Comparison of ENCODE assay signal across 8 cellular contexts in the genomic region with DNA sequence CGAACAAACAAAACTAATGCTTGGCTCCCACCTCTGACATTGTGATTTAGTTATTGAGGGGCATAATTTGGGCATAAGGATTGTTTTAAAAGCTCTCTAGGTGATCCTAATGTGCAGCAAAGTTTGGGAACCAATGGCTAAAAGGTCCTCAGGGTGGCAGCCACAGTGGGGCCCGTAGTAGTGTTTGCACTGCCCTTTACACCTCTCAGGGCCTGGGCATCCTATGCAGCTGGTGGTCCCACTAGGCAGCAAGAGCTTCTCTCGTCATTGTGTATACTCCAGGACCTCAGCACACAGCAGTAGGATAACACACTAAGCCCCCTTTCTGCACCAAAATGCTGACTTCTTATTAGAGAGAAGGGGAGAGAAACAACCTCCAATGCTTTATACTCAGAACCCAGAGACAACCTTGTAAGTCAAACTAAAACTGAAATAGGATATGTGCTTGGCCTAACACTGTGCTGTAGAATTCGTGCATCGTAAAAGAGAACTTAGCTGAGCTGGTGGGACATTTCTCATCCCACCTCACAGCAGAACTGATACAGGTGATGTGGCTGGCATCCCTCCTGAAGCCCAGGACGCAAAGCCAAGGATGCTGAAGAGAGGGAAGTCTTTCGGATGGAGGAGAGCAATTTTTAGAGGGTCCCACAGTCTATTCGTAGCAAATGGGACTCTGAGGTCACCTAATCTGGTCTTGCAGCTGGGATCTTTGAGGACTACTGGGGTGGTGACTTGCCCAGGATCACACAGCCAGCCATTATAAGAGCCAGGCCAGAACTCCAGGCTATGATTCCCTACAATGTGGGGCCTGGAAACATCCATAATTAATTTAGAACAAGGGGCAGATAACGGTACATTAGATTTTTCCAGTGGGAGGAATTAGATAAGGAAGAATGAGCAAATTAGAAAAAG. TPM values are rescaled to one million over a fixed set of nuclear protein-coding genes. Genes with fewer than 3 reads are reported as not detected.
DNase-seq lines count a peak whose midpoint lies in the region; ATAC-seq, FAIRE-seq and TF ChIP-seq lines count a peak whose summit lies in the region.

No MANE protein-coding gene starts in this region.

- no peak overlapping the region for H2BK120ac ChIP-seq in H1 (replicated peaks; ENCODE audit: low read depth, low read length)

- H3K9me3 Mint-ChIP-seq in activated CD8-positive, alpha-beta memory T cell treated with anti-CD3 and anti-CD28 coated beads, Interleukin-2, amount 10 ng/mL, durations not matched to agents 7 days and 5 days (ENCODE audit: low read depth) = no peaks in the 10 kb centered on the region

- TF ChIP-seq RAD21 in H1 (IDR thresholded peaks at IDR 0.05 in 1 of 2, conservative IDR thresholded peaks at IDR 0.05 in 1 of 2; ENCODE audit: low read depth in 2 of 2, low read length in 2 of 2) = no peak

- H3K14ac ChIP-seq in H1 (ENCODE audit: insufficient read length) = no peak overlapping the region

- no peaks in the 10 kb centered on the region for H3K27me3 ChIP-seq in OCI-LY1 (ENCODE audit: insufficient read depth, low read length)
- H3K27me3 ChIP-seq in H1 (replicated peaks in 1 of 4; ENCODE audit: control insufficient read depth in 3 of 4, extremely low read depth in 1 of 4, insufficient read depth in 3 of 4, low read length in 3 of 4) = no peaks in the 10 kb centered on the region; a peak in 1 of 7 replicates
- H3K27me3 ChIP-seq in ovary = no peaks in the 10 kb centered on the region

- H3K4me3 ChIP-seq in OCI-LY1 (ENCODE audit: low read depth, low read length, poor library complexity, severe bottlenecking) (peak overlapping the region; percentile 92), H1 (ENCODE audit: extremely low read depth in 1 of 4, insufficient read depth in 2 of 4, low read depth in 3 of 4, low read length in 4 of 4) (peak overlapping the region; percentile 73 to 89 (median 78); a peak in 7 of 8 replicates), ovary (peak overlapping the region; percentile 51)

- H3K79me2 ChIP-seq in OCI-LY1 (ENCODE audit: insufficient read depth, low read length) (no peaks in the 10 kb centered on the region), H1 (ENCODE audit: control insufficient read depth in 1 of 2, insufficient read depth in 2 of 2, low read length in 2 of 2) (no peaks in the 10 kb centered on the region)

- no peak overlapping the region for H4K5ac ChIP-seq in H1 (ENCODE audit: insufficient read length, low read depth, low read length)

- no peak overlapping the region for H2BK15ac ChIP-seq in H1 (ENCODE audit: low read length)

- H3K23ac ChIP-seq in H1 (ENCODE audit: insufficient read length) = no peak overlapping the region

- H3K4me3 Mint-ChIP-seq in activated CD8-positive, alpha-beta memory T cell treated with anti-CD3 and anti-CD28 coated beads, Interleukin-2, amount 10 ng/mL, durations not matched to agents 7 days and 5 days = peak overlapping the region; percentile 93

- no peak overlapping the region for H3K56ac ChIP-seq in H1 (replicated peaks; ENCODE audit: insufficient read length, low read depth, low read length)

- peaks cover 79% of the 10 kb centered on the region for H3K4me1 ChIP-seq in OCI-LY1 (ENCODE audit: insufficient read depth, low read length, severe bottlenecking)
- peaks cover 6 to 25% (median 18%) of the 10 kb centered on the region in 4 experiments; a peak in 6 of 7 replicates for H3K4me1 ChIP-seq in H1 (replicated peaks in 1 of 4; ENCODE audit: control insufficient read depth in 3 of 4, insufficient read depth in 4 of 4, low read length in 3 of 4)
- peaks cover 11% of the 10 kb centered on the region for H3K4me1 ChIP-seq in ovary (ENCODE audit: insufficient read depth)

- TF ChIP-seq EP300 in H1 (IDR thresholded peaks at IDR 0.05; ENCODE audit: borderline replicate concordance in 1 of 2, low read depth in 2 of 2, low read length in 2 of 2) (no peak), ovary (IDR thresholded peaks at IDR 0.05) (no peak)

- H4K8ac ChIP-seq in H1 (ENCODE audit: extremely low read depth, insufficient read depth, low read length) = no peak overlapping the region

- peak overlapping the region; percentile 82 for H3K4me2 ChIP-seq in OCI-LY1 (ENCODE audit: low read length)
- peak overlapping the region; percentile 61 to 84 for H3K4me2 ChIP-seq in H1 (ENCODE audit: insufficient read depth in 1 of 2, low read depth in 2 of 2, low read length in 2 of 2)

- ATAC-seq in activated CD8-positive, alpha-beta memory T cell treated with anti-CD3 and anti-CD28 coated beads, Interleukin-2, amount 10 ng/mL, durations not matched to agents 7 days and 5 days = peak; percentile 17

- peaks cover 69% of the 10 kb centered on the region for H3K4me1 Mint-ChIP-seq in activated CD8-positive, alpha-beta memory T cell treated with anti-CD3 and anti-CD28 coated beads, Interleukin-2, amount 10 ng/mL, durations not matched to agents 7 days and 5 days

- H3K23me2 ChIP-seq in H1 (ENCODE audit: low read depth, low read length) = peaks cover 5% of the 10 kb centered on the region

- H3K4ac ChIP-seq in H1 (replicated peaks; ENCODE audit: insufficient read length, low read depth, low read length) = no peak overlapping the region

- FAIRE-seq in H1 (lab: Jason Lieb, UNC) = no peak

- H3K36me3 ChIP-seq in OCI-LY1 (ENCODE audit: insufficient read depth, low read length) = peaks cover 8% of the 10 kb centered on the region; the same call in 1 of the 2 replicates
- H3K36me3 ChIP-seq in H1 (ENCODE audit: control insufficient read depth in 2 of 4, insufficient read depth in 4 of 4, low read length in 3 of 4) = no peaks in the 10 kb centered on the region
- H3K36me3 ChIP-seq in ovary = no peaks in the 10 kb centered on the region

- DNase-seq in activated CD8-positive, alpha-beta memory T cell treated with anti-CD3 and anti-CD28 coated beads, Interleukin-2, amount 10 ng/mL, durations not matched to agents 7 days and 5 days = no peak
- DNase-seq in activated CD8-positive, alpha-beta memory T cell treated with anti-CD3 and anti-CD28 coated beads, Interleukin-2, amount 50 U/mL, for 48 hours = no peak
- DNase-seq in H1 (ENCODE audit: low read depth in 1 of 2, low spot score in 2 of 2) (no peak), ovary (no peak), middle frontal gyrus (ENCODE audit: extremely low spot score, low spot score) (no peak), posterior vena cava (ENCODE audit: low spot score) (no peak), NCI-H2081 (lab: John Stamatoyannopoulos, UW) (no peak)

- H4K20me1 ChIP-seq in OCI-LY1 (ENCODE audit: insufficient read depth, low read length) (no peaks in the 10 kb centered on the region), H1 (replicated peaks in 1 of 2; ENCODE audit: control insufficient read depth in 1 of 2, insufficient read depth in 2 of 2, low read length in 2 of 2) (no peaks in the 10 kb centered on the region)

- no peaks in the 10 kb centered on the region for H3K9me3 ChIP-seq in OCI-LY1 (ENCODE audit: low read length)
- H3K9me3 ChIP-seq in H1 (ENCODE audit: insufficient read depth in 2 of 2, low read depth in 1 of 2, low read length in 1 of 2) = no peaks in the 10 kb centered on the region
- no peaks in the 10 kb centered on the region for H3K9me3 ChIP-seq in ovary

- POLR2A ChIA-PET in H1 (lab: Charles Lee; ENCODE audit: partially characterized antibody) = interaction anchor here (1.0 to 2.6 kb wide), 5 partner anchors 13 to 141 kb away, joined by 3 to 22 read pairs (median 4); partner anchors contain the start of gene RHOBTB3

- H3K27ac ChIP-seq in OCI-LY1 (ENCODE audit: low read depth, low read length, poor library complexity, severe bottlenecking) = peak overlapping the region; percentile 83
- H3K27ac ChIP-seq in H1 (ENCODE audit: low read depth, low read length) = no peak overlapping the region
- peak overlapping the region; percentile 77 to 83 for H3K27ac ChIP-seq in ovary

- CTCF ChIA-PET in activated CD8-positive, alpha-beta memory T cell treated with anti-CD3 and anti-CD28 coated beads, Interleukin-2, amount 10 ng/mL, durations not matched to agents 7 days and 5 days (lab: Charles Lee) = interaction anchor here (1.3 to 9.5 kb wide), 7 partner anchors 11 to 178 kb away, joined by 4 to 93 read pairs (median 20); partner anchors contain the start of gene RFESD
- CTCF ChIA-PET in H1 (lab: Charles Lee; ENCODE audit: partially characterized antibody) = interaction anchor here (1.2 to 3.2 kb wide), 11 partner anchors 8 to 514 kb away, joined by 3 to 18 read pairs (median 5); partner anchors contain the start of gene RFESD

- H3F3A ChIP-seq in OCI-LY1 (ENCODE audit: insufficient read depth, low read length) = no peaks in the 10 kb centered on the region

- H3K9me2 ChIP-seq in OCI-LY1 (ENCODE audit: low read depth, low read length) = no peaks in the 10 kb centered on the region

- no peaks in the 10 kb centered on the region for H3K27me3 Mint-ChIP-seq in activated CD8-positive, alpha-beta memory T cell treated with anti-CD3 and anti-CD28 coated beads, Interleukin-2, amount 10 ng/mL, durations not matched to agents 7 days and 5 days

- H3K9ac ChIP-seq in OCI-LY1 (ENCODE audit: low read length) (peak overlapping the region; percentile 83), H1 (replicated peaks in 1 of 4; ENCODE audit: extremely low read depth in 1 of 4, low read depth in 3 of 4, low read length in 3 of 4) (peak overlapping the region in 1 of 4 experiments; percentile 28; a peak in 1 of 7 replicates)

- H2BK20ac ChIP-seq in H1 (ENCODE audit: low read length) = no peak overlapping the region

- peak overlapping the region; percentile 90 for H3K27ac Mint-ChIP-seq in activated CD8-positive, alpha-beta memory T cell treated with anti-CD3 and anti-CD28 coated beads, Interleukin-2, amount 10 ng/mL, durations not matched to agents 7 days and 5 days

- peaks cover 21% of the 10 kb centered on the region for H3K36me3 Mint-ChIP-seq in activated CD8-positive, alpha-beta memory T cell treated with anti-CD3 and anti-CD28 coated beads, Interleukin-2, amount 10 ng/mL, durations not matched to agents 7 days and 5 days

- no peaks in the 10 kb centered on the region for H3K79me1 ChIP-seq in H1 (ENCODE audit: low read depth, low read length)

- no peak overlapping the region for H2AFZ ChIP-seq in OCI-LY1 (ENCODE audit: low read length)
- no peak overlapping the region; the same call in 1 of the 2 replicates for H2AFZ ChIP-seq in H1 (ENCODE audit: low read length)

- intact Hi-C loops in ovary (cut with DNase I) (no loop called here), posterior vena cava (cut with DNase I) (loop anchor here in 1 of 2 donors (5.0 kb wide), 1 partner anchor 439 kb away; no protein-coding TSS in a partner anchor)

- 82% methylated on average over 9 of the region's 9 CpGs; no CpG with 5 or more reads in 1 of the 2 experiments for WGBS in H1 (ENCODE audit: extremely low coverage in 1 of 2, insufficient coverage in 1 of 2, insufficient read length in 1 of 2, insufficient replicate concordance in 2 of 2, low coverage in 1 of 2, low lambda C conversion rate in 2 of 2, missing lambda C conversion rate in 1 of 2), 2 experiments
- 43 to 50% (median 49%) methylated on average over 9 of the region's 9 CpGs for WGBS in ovary, 3 donors

- peak overlapping the region; percentile 78; the same call in 1 of the 2 replicates for H2AK5ac ChIP-seq in H1 (ENCODE audit: low read depth, low read length)

- H2BK5ac ChIP-seq in H1 (ENCODE audit: low read depth, low read length) = no peak overlapping the region

- TF ChIP-seq POLR2A in H1 (IDR thresholded peaks at IDR 0.05; ENCODE audit: control extremely low read depth in 1 of 2, low read depth in 2 of 2, low read length in 2 of 2) (no peak), ovary (IDR thresholded peaks at IDR 0.05) (no peak)

- H2BK12ac ChIP-seq in H1 (ENCODE audit: low read depth, low read length) = no peak overlapping the region; the same call in 1 of the 2 replicates

- H4K91ac ChIP-seq in H1 (replicated peaks; ENCODE audit: insufficient read length, low read length) = no peak overlapping the region

- TF ChIP-seq CTCF in OCI-LY1 (IDR thresholded peaks at IDR 0.05; ENCODE audit: low read length) = no peak
- no peak for TF ChIP-seq CTCF in H1 (IDR thresholded peaks at IDR 0.05; ENCODE audit: control extremely low read depth in 1 of 3, insufficient read depth in 1 of 3, low read depth in 1 of 3, low read length in 3 of 3)
- TF ChIP-seq CTCF in ovary (IDR thresholded peaks at IDR 0.05) = no peak

- no peak overlapping the region for H3K18ac ChIP-seq in H1 (ENCODE audit: extremely low read depth, low read length)

RNA-seq across cellular contexts. Expression of gene GLRX, which starts 1.2 kb away (rescaled TPM):
- total RNA-seq in activated CD8-positive, alpha-beta memory T cell treated with anti-CD3 and anti-CD28 coated beads, Interleukin-2, amount 10 ng/mL, durations not matched to agents 7 days and 5 days = 10 to 100 TPM; 65.3 to 67.1 TPM
- total RNA-seq in H1 (2021; fragmentation: NEBNext Ultra II Directional; extraction: Animal tissue kit (Norgen Biotek cat#: 25700)) = 21.6 and 22.9 TPM in 2 replicates
- polyA plus RNA-seq in H1 (2011; rRNA removed) (13.2 and 31.2 TPM in 2 replicates), ovary (10 to 100 TPM; 16.7 to 35.7 TPM)
- polyA plus RNA-seq in H1 (2011; cell fraction: cytosol; rRNA removed) = 49.0 TPM
- polyA plus RNA-seq in H1 (2011; cell fraction: nucleus; rRNA removed) = 23.8 TPM
- polyA plus RNA-seq in H1 (2012, experiment 1 of 2) = 47.6 to 52.5 TPM (median 49.8 TPM) in 4 replicates
- polyA plus RNA-seq in H1 (2012, experiment 2 of 2) = 6.8 TPM
- polyA plus RNA-seq in H1 (2013, experiment 1 of 2) = 21.4 TPM
- 21.3 TPM for polyA plus RNA-seq in H1 (2013, experiment 2 of 2)
- 23.9 and 28.2 TPM in 2 replicates for polyA minus RNA-seq in H1 (2011; rRNA and poly(A)+ RNA removed)
- 8.4 TPM for polyA minus RNA-seq in H1 (2011; cell fraction: cytosol; rRNA and poly(A)+ RNA removed)
- 34.3 TPM for polyA minus RNA-seq in H1 (2011; cell fraction: nucleus; rRNA and poly(A)+ RNA removed)
- total RNA-seq in ovary (10 to 100 TPM in 4 of 7 donors, 1 to 10 TPM in 3; 4.1 to 17.8 (median 11.3) TPM), posterior vena cava (10 to 100 TPM; 31.0 to 52.5 TPM)
